8 cellular contexts compared by ENCODE assay signal in genomic region chr14:106334428-106335107, GRCh38.
DNase-seq lines count a peak whose midpoint lies in the region; ATAC-seq and TF ChIP-seq lines count a peak whose summit lies in the region.
"Not testable (repeated sequence)": the region's sequence is repeated elsewhere in the genome, so short reads cannot be mapped to it uniquely, and the experiment has no call there.

No MANE protein-coding gene starts in this region.

- not testable (repeated sequence) for H3K36me3 ChIP-seq in Loucy (ENCODE audit: insufficient read depth, low read length)

- not testable (repeated sequence) for H3K9me2 ChIP-seq in Loucy (replicated peaks; ENCODE audit: low read depth, low read length)

- not testable (repeated sequence) for H3K27ac Mint-ChIP-seq in MCF 10A (ENCODE audit: low read depth, unreplicated experiment); natural killer cell; type B pancreatic cell

- CTCF ChIA-PET in MCF 10A (lab: Yijun Ruan, JAX): interaction anchor here (0.6 kb wide), 1 partner anchor 1121 kb away, joined by 3 read pairs; no protein-coding TSS in a partner anchor

- intact Hi-C loops in MCF 10A (cut with micrococcal nuclease); natural killer cell (cut with micrococcal nuclease): not testable (repeated sequence)

- H3K27me3 Mint-ChIP-seq in activated T-cell treated with anti-CD3 and anti-CD28 coated beads, Interleukin-2, amount 50 U/mL, for 4 hours (ENCODE audit: low read depth): peaks cover 29% of the 10 kb centered on the region
- H3K27me3 Mint-ChIP-seq in MCF 10A (ENCODE audit: insufficient read depth, unreplicated experiment) (peaks cover 25% of the 10 kb centered on the region), natural killer cell (ENCODE audit: low read depth in 2 of 2) (peaks cover 4 to 18% of the 10 kb centered on the region in 2 donors)
- not testable (repeated sequence) for H3K27me3 Mint-ChIP-seq in type B pancreatic cell

- not testable (repeated sequence) for DNase-seq in GM12864 (ENCODE audit: low read depth); MCF 10A (ENCODE audit: unreplicated experiment); natural killer cell
- peak; percentile 68 to 77 for DNase-seq in activated CD4-positive, alpha-beta T cell treated with anti-CD3 and anti-CD28 coated beads for 4 hours
- DNase-seq in activated T-cell treated with anti-CD3 and anti-CD28 coated beads, Interleukin-2, amount 50 U/mL, for 4 hours: peak; percentile 74
- peak; percentile 61 to 83 (median 69) for DNase-seq in stimulated activated CD4-positive, alpha-beta T cell treated with anti-CD3 and anti-CD28 coated beads, TNF-alpha, amount 100 ng/mL, for 4 hours (ENCODE audit: low read depth in 3 of 3)
- DNase-seq in type B pancreatic cell (ENCODE audit: extremely low spot score, unreplicated experiment): peak; percentile 85

- not testable (repeated sequence) for BruUV-seq in MCF 10A (replicated peaks; lab: Mats Ljungman, UMichigan)

- peaks cover 41% of the 10 kb centered on the region for H3K79me2 ChIP-seq in Loucy (ENCODE audit: insufficient read depth, low read length)

- H2AFZ ChIP-seq in Loucy (ENCODE audit: low read length): not testable (repeated sequence)

- H3K9ac ChIP-seq in Loucy (ENCODE audit: low read depth, low read length, poor library complexity, severe bottlenecking): peak overlapping the region; percentile 75

- peaks cover 41% of the 10 kb centered on the region for H3K4me1 ChIP-seq in Loucy (ENCODE audit: insufficient read depth, low read length, poor library complexity, severe bottlenecking)

- H3K27me3 ChIP-seq in Loucy (ENCODE audit: insufficient read depth, low read length, poor library complexity, severe bottlenecking): not testable (repeated sequence)

- peak; percentile 22 for TF ChIP-seq CTCF in GM12864 (IDR thresholded peaks at IDR 0.05; ENCODE audit: low read depth, low read length, missing control alignments)
- peak; percentile 57 for TF ChIP-seq CTCF in Loucy (conservative IDR thresholded peaks at IDR 0.05; ENCODE audit: low read length)
- peak; percentile 47 for TF ChIP-seq CTCF in MCF 10A (IDR thresholded peaks at IDR 0.05; ENCODE audit: unreplicated experiment)
- peak; percentile 27 for TF ChIP-seq CTCF in natural killer cell (IDR thresholded peaks at IDR 0.05)
- peak; percentile 18 for TF ChIP-seq CTCF in type B pancreatic cell (conservative IDR thresholded peaks at IDR 0.05)

- peak; percentile 56 to 67 for ATAC-seq in activated T-cell treated with anti-CD3 and anti-CD28 coated beads, Interleukin-2, amount 50 U/mL, for 4 hours
- not testable (repeated sequence) for ATAC-seq in natural killer cell

- peak overlapping the region; percentile 62 for H3K4me2 ChIP-seq in Loucy (ENCODE audit: low read depth, low read length, poor library complexity, severe bottlenecking)

- H3K4me3 ChIP-seq in GM12864 (ENCODE audit: low read depth, low read length): not testable (repeated sequence)
- H3K4me3 ChIP-seq in Loucy (ENCODE audit: low read length, poor library complexity, severe bottlenecking): peak overlapping the region; percentile 65

- H3K4me3 Mint-ChIP-seq in activated T-cell treated with anti-CD3 and anti-CD28 coated beads, Interleukin-2, amount 50 U/mL, for 4 hours; MCF 10A (ENCODE audit: unreplicated experiment); natural killer cell; type B pancreatic cell: not testable (repeated sequence)

- not testable (repeated sequence) for H3K9me3 ChIP-seq in Loucy (ENCODE audit: insufficient read depth, low read depth, low read length)

- not testable (repeated sequence) for H3K9me3 Mint-ChIP-seq in activated T-cell treated with anti-CD3 and anti-CD28 coated beads, Interleukin-2, amount 50 U/mL, for 4 hours; MCF 10A (ENCODE audit: unreplicated experiment); natural killer cell
- H3K9me3 Mint-ChIP-seq in type B pancreatic cell: peaks cover 11% of the 10 kb centered on the region

- not testable (repeated sequence) for H4K20me1 ChIP-seq in Loucy (ENCODE audit: insufficient read depth, low read length, poor library complexity, severe bottlenecking)

- POLR2A ChIA-PET in MCF 10A (lab: Yijun Ruan, JAX): not testable (repeated sequence)

- H3K4me1 Mint-ChIP-seq in activated T-cell treated with anti-CD3 and anti-CD28 coated beads, Interleukin-2, amount 50 U/mL, for 4 hours (ENCODE audit: low read depth); MCF 10A (ENCODE audit: insufficient read depth, unreplicated experiment); natural killer cell; type B pancreatic cell (ENCODE audit: unreplicated experiment): not testable (repeated sequence)

- H3K36me3 Mint-ChIP-seq in activated T-cell treated with anti-CD3 and anti-CD28 coated beads, Interleukin-2, amount 50 U/mL, for 4 hours (ENCODE audit: insufficient read depth); MCF 10A (ENCODE audit: insufficient read depth, unreplicated experiment); natural killer cell; type B pancreatic cell: not testable (repeated sequence)

- not testable (repeated sequence) for H3F3A ChIP-seq in Loucy (ENCODE audit: low read depth)
